Comparison of ENCODE assay signal across 8 cellular contexts in the genomic region with DNA sequence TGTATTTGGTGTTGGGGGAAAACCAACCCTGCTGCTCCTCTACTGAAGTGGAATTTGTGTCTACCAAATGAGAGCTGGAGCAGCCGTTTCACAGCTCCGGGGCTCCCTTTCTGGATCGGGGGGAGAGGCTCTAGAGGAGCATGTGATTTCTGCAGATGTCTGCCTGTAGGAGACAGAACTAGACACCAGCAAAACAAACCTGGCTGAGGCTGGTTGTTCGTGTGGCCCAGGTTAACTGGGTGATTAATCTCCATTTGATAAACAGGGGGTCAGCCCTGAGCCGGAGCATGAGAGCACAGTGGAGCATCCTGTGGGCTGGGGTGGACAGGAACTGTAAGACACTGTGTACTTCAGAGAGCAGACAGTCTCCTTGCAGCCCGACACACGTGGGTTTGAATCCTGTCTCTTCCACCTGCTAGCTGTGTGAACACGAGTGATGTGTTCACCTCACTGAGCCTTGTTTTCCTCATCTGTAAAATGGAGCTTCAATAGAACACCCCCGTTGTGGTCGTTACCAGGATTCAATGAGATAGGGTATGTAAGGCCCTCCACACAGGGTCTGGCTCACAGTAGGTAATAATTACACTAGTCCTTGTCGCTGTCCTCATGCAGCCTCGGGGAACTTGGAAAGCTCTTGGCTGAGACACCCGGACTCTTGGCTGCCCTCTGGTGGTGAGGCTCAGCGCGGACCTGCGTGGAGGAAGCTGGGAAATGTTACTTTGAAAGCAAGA. TPM values are rescaled to one million over a fixed set of nuclear protein-coding genes. Genes with fewer than 3 reads are reported as not detected.
A peak's percentile ranks its signal among the peaks of the same experiment; 100 is the strongest.
DNase-seq lines count a peak whose midpoint lies in the region; ATAC-seq and TF ChIP-seq lines count a peak whose summit lies in the region.

No MANE protein-coding gene starts in this region.

- TF ChIP-seq CTCF in PC-3 (conservative IDR thresholded peaks at IDR 0.05; ENCODE audit: low read depth, low read length) (peak; percentile 86), foreskin fibroblast (IDR thresholded peaks at IDR 0.05; ENCODE audit: low read depth, low read length) (peak; percentile 98), omental fat pad (IDR thresholded peaks at IDR 0.05) (no peak), tibial nerve (IDR thresholded peaks at IDR 0.05) (peak; percentile 52 to 79 (median 74))

- no TSS peak for BruUV-seq in PC-3 (replicated peaks; lab: Mats Ljungman, UMichigan)

- no peaks in the 10 kb centered on the region for H3K9me3 ChIP-seq in PC-3 (ENCODE audit: low read length)
- no peaks in the 10 kb centered on the region for H3K9me3 ChIP-seq in tibial nerve

- H3K36me3 ChIP-seq in PC-3 (ENCODE audit: low read depth, low read length): no peaks in the 10 kb centered on the region
- H3K36me3 ChIP-seq in tibial nerve: no peaks in the 10 kb centered on the region

- no peaks in the 10 kb centered on the region for H3F3A ChIP-seq in PC-3 (ENCODE audit: low read length, unreplicated experiment)

- intact Hi-C loops in PC-3 (cut with micrococcal nuclease): loop anchor here (1.0 to 10.0 kb wide), 3 partner anchors 104 to 499 kb away; no protein-coding TSS in a partner anchor

- H3K4me3 ChIP-seq in PC-3 (ENCODE audit: low read length) (no peak overlapping the region), foreskin fibroblast (ENCODE audit: low read depth in 1 of 2, low read length in 2 of 2) (peak overlapping the region in 1 of 2 donors; percentile 19), tibial nerve (no peak overlapping the region)

- H3K4me2 ChIP-seq in PC-3 (ENCODE audit: low read length): no peak overlapping the region

- H3K4me1 ChIP-seq in PC-3 (ENCODE audit: insufficient read depth, low read length) (no peaks in the 10 kb centered on the region), tibial nerve (peaks cover 0 to 11% (median 0%) of the 10 kb centered on the region in 4 donors)

- no peaks in the 10 kb centered on the region for H3K79me2 ChIP-seq in PC-3 (ENCODE audit: low read length)

- no peak overlapping the region for H2AFZ ChIP-seq in PC-3 (ENCODE audit: low read length)

- peak; percentile 74 for DNase-seq in Daoy (ENCODE audit: low read depth)
- DNase-seq in PC-3: peak; percentile 65
- DNase-seq in activated T-helper 1 cell treated with Interleukin-2 at 50 U/mL for 16 hours (ENCODE audit: low read depth): peak; percentile 27
- peak; percentile 51 to 86 for DNase-seq in foreskin fibroblast
- DNase-seq in omental fat pad (ENCODE audit: low spot score): peak; percentile 72
- peak; percentile 60 to 76 for DNase-seq in tibial nerve (ENCODE audit: low spot score in 2 of 2)
- no peak for DNase-seq in cortex of kidney (lab: John Stamatoyannopoulos, UW)

- no peak for TF ChIP-seq EP300 in tibial nerve (IDR thresholded peaks at IDR 0.05)

- H4K20me1 ChIP-seq in PC-3 (ENCODE audit: low read length): no peaks in the 10 kb centered on the region

- peak; percentile 48 for ATAC-seq in HG03342 (IDR thresholded peaks at IDR 0.05; ENCODE audit: unreplicated experiment)
- peak; percentile 70 for ATAC-seq in PC-3
- peak; percentile 56 for ATAC-seq in omental fat pad (ENCODE audit: low FRiP score)

- TF ChIP-seq POLR2A in tibial nerve (IDR thresholded peaks at IDR 0.05): no peak

- no peak overlapping the region for H3K9ac ChIP-seq in PC-3 (ENCODE audit: low read length)

- CTCF ChIA-PET in PC-3 (lab: Charles Lee): interaction anchor here (0.9 to 1.3 kb wide), 6 partner anchors 10 to 109 kb away, joined by 3 to 10 read pairs (median 6); no protein-coding TSS in a partner anchor

- H3K27ac ChIP-seq in PC-3 (ENCODE audit: low read length): no peak overlapping the region
- no peak overlapping the region for H3K27ac ChIP-seq in tibial nerve

- H3K27me3 ChIP-seq in PC-3 (ENCODE audit: low read length) (no peaks in the 10 kb centered on the region), tibial nerve (no peaks in the 10 kb centered on the region)

- H3K9me2 ChIP-seq in PC-3 (replicated peaks; ENCODE audit: low read length): no peaks in the 10 kb centered on the region

- WGBS in tibial nerve, 2 donors: 31 to 36% methylated on average over 16 of the region's 16 CpGs

- POLR2A ChIA-PET in PC-3 (lab: Charles Lee; ENCODE audit: unreplicated experiment): no interaction called here

RNA-seq across cellular contexts. Expression of a gene that starts 12.9 kb away (rescaled TPM):
- 0.29 TPM in 1 of 2 replicates, not detected in the other for total RNA-seq in Daoy (2014; rRNA removed; shearing (Covaris generic))
- total RNA-seq in PC-3 (2014; rRNA removed): not detected in 2 replicates
- 100 to 1,000 TPM in 1 of 4 donors, 10 to 100 TPM in 3; 22.2 to 195 (median 32.1) TPM for total RNA-seq in omental fat pad
- total RNA-seq in tibial nerve: 100 to 1,000 TPM in 2 of 4 donors, 10 to 100 TPM in 2; 76.5 to 171 (median 111) TPM

RNA-seq across cellular contexts. Expression of a gene that starts 30.1 kb away (rescaled TPM):
- not detected in 2 replicates for total RNA-seq in Daoy (2014; rRNA removed; shearing (Covaris generic))
- total RNA-seq in PC-3 (2014; rRNA removed) (not detected in 2 replicates), omental fat pad (not detected), tibial nerve (not detected)

Comparison
In these comparisons a context has a peak if more than half of its experiments do, and no peak if none do; other contexts are left out.
1. CTCF ChIP-seq: peak in PC-3 (single experiment), foreskin fibroblast (single experiment) and tibial nerve (5 of 5); none in omental fat pad (0 of 3).
2. RNA of a gene that starts 12.9 kb away (total RNA-seq): 76.5 to 171 TPM in tibial nerve and 22.2 to 195 TPM in omental fat pad; 0.29 TPM in Daoy and not detected in PC-3; every median in the first group is over 10 times any median in the second.
3. Peak in every context shown above with its lines, with median percentiles within 50 percentile points of each other: ATAC-seq.